ENCODE assay signal across 8 cellular contexts in the genomic region with DNA sequence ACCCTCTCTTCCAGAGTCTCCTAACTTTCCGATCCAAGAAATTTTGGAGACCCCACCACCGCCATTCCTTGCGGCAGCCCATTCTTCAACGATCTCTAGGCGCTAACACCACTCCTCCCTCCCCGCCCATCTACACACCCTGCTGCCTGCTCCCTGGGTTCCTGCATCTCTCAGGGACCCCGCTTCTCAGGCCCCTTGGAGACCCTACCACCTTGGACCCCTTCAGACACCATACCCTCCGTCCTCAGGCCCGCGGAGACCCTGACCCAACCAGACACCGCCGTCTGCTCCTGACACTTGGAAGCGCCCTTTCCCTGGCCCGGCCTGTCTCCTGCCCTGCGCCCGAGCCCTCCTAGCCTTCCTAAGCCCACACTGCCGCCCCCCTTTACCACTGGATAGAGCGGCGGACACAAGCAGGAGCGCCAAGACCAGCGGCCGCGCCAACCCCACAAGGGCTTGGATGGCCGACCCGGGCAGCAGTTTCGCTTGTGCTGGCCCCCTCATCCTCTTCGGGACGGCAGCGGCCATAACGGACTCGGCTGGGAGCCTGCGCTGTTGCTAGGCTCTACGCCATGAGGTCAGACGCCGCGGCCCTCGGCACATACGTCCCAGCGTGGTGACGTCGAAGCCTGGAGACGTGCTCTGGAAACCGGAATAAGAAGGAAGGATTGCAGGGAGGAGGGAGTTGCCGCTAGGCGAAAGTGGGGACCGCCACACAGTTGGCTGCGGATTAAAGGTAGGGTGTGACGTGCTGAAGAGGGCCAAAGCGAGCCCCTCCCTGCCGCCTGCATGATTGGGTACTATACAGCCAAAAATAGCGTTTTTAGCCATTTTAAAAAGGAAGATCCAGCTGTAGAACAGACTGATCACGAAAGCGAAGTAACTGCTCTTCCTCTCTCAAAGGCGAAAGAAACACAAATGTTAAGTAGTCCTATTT. TPM values are rescaled to one million over a fixed set of nuclear protein-coding genes. Genes with fewer than 3 reads are reported as not detected.
DNase-seq lines count a peak whose midpoint lies in the region; ATAC-seq and TF ChIP-seq lines count a peak whose summit lies in the region.

C5orf15 (minus strand) TSS at position 569 of the 937 bp plus-strand sequence; CDS start at position 528, 41 bp downstream.

- peaks cover 58% of the 10 kb centered on the region for H3K4me1 Mint-ChIP-seq in HFFc6 (ENCODE audit: low read depth)
- peaks cover 53% of the 10 kb centered on the region for H3K4me1 Mint-ChIP-seq in activated naive CD4-positive, alpha-beta T cell treated with anti-CD3 and anti-CD28 coated beads, Interleukin-2, amount 10 ng/mL, durations not matched to agents 7 days and 5 days

- H3K27me3 Mint-ChIP-seq in HFFc6 (ENCODE audit: insufficient read depth), result peaks cover 5% of the 10 kb centered on the region
- no peaks in the 10 kb centered on the region for H3K27me3 Mint-ChIP-seq in activated naive CD4-positive, alpha-beta T cell treated with anti-CD3 and anti-CD28 coated beads, Interleukin-2, amount 10 ng/mL, durations not matched to agents 7 days and 5 days

- no peak for TF ChIP-seq EP300 in gastroesophageal sphincter (IDR thresholded peaks at IDR 0.05)

- WGBS in gastroesophageal sphincter (ENCODE audit: low coverage in 1 of 2), 2 donors, result 0% methylated on average over 14 to 40 of the region's 54 CpGs

- H3K36me3 Mint-ChIP-seq in HFFc6 (ENCODE audit: low read depth), result peaks cover 50% of the 10 kb centered on the region
- peaks cover 43% of the 10 kb centered on the region for H3K36me3 Mint-ChIP-seq in activated naive CD4-positive, alpha-beta T cell treated with anti-CD3 and anti-CD28 coated beads, Interleukin-2, amount 10 ng/mL, durations not matched to agents 7 days and 5 days

- peak within 1 kb of the TSS; percentile 76 for H3K27ac ChIP-seq in SK-N-MC
- peak within 1 kb of the TSS; percentile 59 to 96 (median 94) for H3K27ac ChIP-seq in gastroesophageal sphincter
- H3K27ac ChIP-seq in neutrophil, result peak within 1 kb of the TSS; percentile 76
- H3K27ac ChIP-seq in substantia nigra (ENCODE audit: low read depth, low read length, poor library complexity, severe bottlenecking), result peak within 1 kb of the TSS; percentile 91

- CTCF ChIA-PET in activated naive CD4-positive, alpha-beta T cell treated with anti-CD3 and anti-CD28 coated beads, Interleukin-2, amount 10 ng/mL, durations not matched to agents 7 days and 5 days (lab: Charles Lee), result interaction anchor here (2.3 kb wide), 1 partner anchor 28 kb away, joined by 7 read pairs; no protein-coding TSS in a partner anchor

- H3K9ac ChIP-seq in SK-N-MC (ENCODE audit: insufficient read length), result peak within 1 kb of the TSS; percentile 97

- TF ChIP-seq CTCF in HFFc6 (IDR thresholded peaks at IDR 0.05), result no peak
- no peak for TF ChIP-seq CTCF in NB4 (IDR thresholded peaks at IDR 0.05; ENCODE audit: low read depth, low read length)
- TF ChIP-seq CTCF in gastroesophageal sphincter (IDR thresholded peaks at IDR 0.05), result peak in 3 of 4 experiments; percentile 28 to 43 (median 35)
- peak; percentile 49 for TF ChIP-seq CTCF in neutrophil (IDR thresholded peaks at IDR 0.05)

- H3K27ac Mint-ChIP-seq in HFFc6, result peak within 1 kb of the TSS; percentile 97
- H3K27ac Mint-ChIP-seq in activated naive CD4-positive, alpha-beta T cell treated with anti-CD3 and anti-CD28 coated beads, Interleukin-2, amount 10 ng/mL, durations not matched to agents 7 days and 5 days, result peak within 1 kb of the TSS; percentile 97

- H3K4me1 ChIP-seq in gastroesophageal sphincter (peaks cover 0 to 38% (median 5%) of the 10 kb centered on the region in 3 donors), neutrophil (ENCODE audit: control insufficient read depth in 1 of 2, insufficient read depth in 1 of 2, low read depth in 1 of 2, low read length in 1 of 2) (peaks cover 16 to 17% of the 10 kb centered on the region in 2 experiments)

- peak; percentile 64 for TF ChIP-seq POLR2A in NB4 (IDR thresholded peaks at IDR 0.05; ENCODE audit: extremely low read depth, insufficient read length)
- peak; percentile 43 to 67 for TF ChIP-seq POLR2A in gastroesophageal sphincter (IDR thresholded peaks at IDR 0.05)

- no peaks in the 10 kb centered on the region for H3K27me3 ChIP-seq in gastroesophageal sphincter
- H3K27me3 ChIP-seq in neutrophil, result no peaks in the 10 kb centered on the region

- H3K4me3 ChIP-seq in NB4 (ENCODE audit: low read depth, low read length), result peak within 1 kb of the TSS; percentile 75
- H3K4me3 ChIP-seq in SK-N-MC, result peak within 1 kb of the TSS; percentile 99
- H3K4me3 ChIP-seq in gastroesophageal sphincter, result peak within 1 kb of the TSS; percentile 60 to 82
- peak within 1 kb of the TSS; percentile 79 to 91 for H3K4me3 ChIP-seq in neutrophil (ENCODE audit: low read depth in 1 of 2, low read length in 1 of 2)

- H3K9me3 ChIP-seq in SK-N-MC (ENCODE audit: low read depth, low read length) (no peaks in the 10 kb centered on the region), gastroesophageal sphincter (no peaks in the 10 kb centered on the region), neutrophil (no peaks in the 10 kb centered on the region)

- peak; percentile 100 for ATAC-seq in gastroesophageal sphincter

- H3K4me3 Mint-ChIP-seq in HFFc6, result peak within 1 kb of the TSS; percentile 98
- peak within 1 kb of the TSS; percentile 98 for H3K4me3 Mint-ChIP-seq in activated naive CD4-positive, alpha-beta T cell treated with anti-CD3 and anti-CD28 coated beads, Interleukin-2, amount 10 ng/mL, durations not matched to agents 7 days and 5 days

- peak; percentile 93 for DNase-seq in GM04504 (ENCODE audit: low read depth)
- peak; percentile 96 for DNase-seq in HFFc6
- peak; percentile 97 for DNase-seq in NB4 (ENCODE audit: low read depth)
- peak; percentile 88 for DNase-seq in SK-N-MC (ENCODE audit: low read depth, low spot score)
- peak; percentile 97 for DNase-seq in activated naive CD4-positive, alpha-beta T cell treated with anti-CD3 and anti-CD28 coated beads, Interleukin-2, amount 10 ng/mL, durations not matched to agents 7 days and 5 days
- DNase-seq in substantia nigra (lab: John Stamatoyannopoulos, UW), result peak; percentile 64 to 98 (median 91)

- H3K9me3 Mint-ChIP-seq in HFFc6, result peaks cover 5% of the 10 kb centered on the region
- no peaks in the 10 kb centered on the region for H3K9me3 Mint-ChIP-seq in activated naive CD4-positive, alpha-beta T cell treated with anti-CD3 and anti-CD28 coated beads, Interleukin-2, amount 10 ng/mL, durations not matched to agents 7 days and 5 days

- H3K36me3 ChIP-seq in SK-N-MC (ENCODE audit: insufficient read depth, low read length) (peaks cover 16% of the 10 kb centered on the region; the same call in 1 of the 2 replicates), gastroesophageal sphincter (peaks cover 2 to 26% of the 10 kb centered on the region in 2 donors), neutrophil (peaks cover 8% of the 10 kb centered on the region)

RNA-seq across cellular contexts. Expression of gene C5orf15, which starts in this region (rescaled TPM):
- 10 to 100 TPM; 46.2 to 63.5 (median 57.2) TPM for total RNA-seq in HFFc6 (2021; fragmentation: NEBNext Ultra II Directional; extraction: Animal tissue kit (Norgen Biotek cat#: 25700))
- 10 to 100 TPM; 22.2 to 38.0 (median 23.2) TPM for total RNA-seq in gastroesophageal sphincter

Comparison
In these comparisons a context has a peak if more than half of its experiments do, and no peak if none do; other contexts are left out.
1. Peak in every context shown above with its lines: DNase-seq, ATAC-seq, H3K4me3 ChIP-seq and H3K27ac ChIP-seq.
2. CTCF ChIP-seq: peak in gastroesophageal sphincter (3 of 4) and neutrophil (single experiment); none in HFFc6 (single experiment) and NB4 (single experiment).